In genomic region chr3:105845488-105845887, GRCh38 we compare ENCODE assay signal across 15 cellular contexts. TPM values are rescaled to one million over a fixed set of nuclear protein-coding genes. Genes with fewer than 3 reads are reported as not detected.
DNase-seq lines count a peak whose midpoint lies in the region; ATAC-seq and TF ChIP-seq lines count a peak whose summit lies in the region.
"Had no signal": no experiment of that assay in that cellular context is flagged by ENCODE, and none has a peak within 500 bp of the region (broad histone marks: within the 10 kb centered on the region; RNA-seq: fewer than 3 reads in every experiment).

No MANE protein-coding gene starts in this region.

- H3K4me3 ChIP-seq in mammary epithelial cell (replicated peaks in 1 of 3; ENCODE audit: insufficient read depth in 1 of 3, low read depth in 2 of 3, low read length in 3 of 3) (no peak overlapping the region), trophoblast cell (ENCODE audit: low read depth, low read length) (no peak overlapping the region)
- H3K4me3 ChIP-seq: heart left ventricle, ovary had no signal

- intact Hi-C loops in mammary epithelial cell (cut with micrococcal nuclease), result no loop called here
- intact Hi-C loops in MCF 10A (cut with micrococcal nuclease), result no loop called here

- no TSS peak for BruUV-seq in mammary epithelial cell (replicated peaks; lab: Mats Ljungman, UMichigan)
- no TSS peak for BruUV-seq in MCF 10A (replicated peaks; lab: Mats Ljungman, UMichigan)

- no peak overlapping the region for H3K23ac ChIP-seq in trophoblast cell (ENCODE audit: low read length)

- TF ChIP-seq CTCF in mammary epithelial cell (conservative IDR thresholded peaks at IDR 0.05 in 1 of 2, IDR thresholded peaks at IDR 0.05 in 1 of 2; ENCODE audit: extremely low read depth in 1 of 2, insufficient read depth in 1 of 2, low read depth in 1 of 2, low read length in 2 of 2) (no peak), MCF 10A (IDR thresholded peaks at IDR 0.05; ENCODE audit: unreplicated experiment) (no peak), progenitor cell of endocrine pancreas (IDR thresholded peaks at IDR 0.05; ENCODE audit: unreplicated experiment) (no peak)

- ATAC-seq in central memory CD8-positive, alpha-beta T cell (replicated peaks; ENCODE audit: extremely low read depth, poor library complexity, severe bottlenecking), result no peak
- ATAC-seq in HG02798 (IDR thresholded peaks at IDR 0.05; ENCODE audit: poor library complexity, unreplicated experiment), result no peak
- ATAC-seq: heart left ventricle had no signal

- H4K20me1 ChIP-seq in mammary epithelial cell (ENCODE audit: insufficient read depth, low read length), result no peaks in the 10 kb centered on the region

- peak overlapping the region; percentile 7 for H3K27ac ChIP-seq in mammary epithelial cell (ENCODE audit: insufficient read depth, low read depth, low read length)
- H3K27ac ChIP-seq in trophoblast cell (ENCODE audit: low read depth, low read length), result no peak overlapping the region
- H3K27ac ChIP-seq: ovary had no signal

- DNase-seq in mammary epithelial cell, result peak; percentile 37
- no peak for DNase-seq in MCF 10A (ENCODE audit: unreplicated experiment)
- DNase-seq in NCI-H1930 (lab: John Stamatoyannopoulos, UW), result peak; percentile 17 to 32
- no peak for DNase-seq in central memory CD8-positive, alpha-beta T cell (ENCODE audit: low spot score in 2 of 2)
- no peak for DNase-seq in progenitor cell of endocrine pancreas (ENCODE audit: low spot score, unreplicated experiment)
- DNase-seq in AG08396 (ENCODE audit: low spot score), result no peak
- no peak for DNase-seq in trophoblast cell
- DNase-seq: HCEC 1CT; heart left ventricle; NK-92 treated with Interleukin-12 subunit alpha and Interleukin-12 subunit beta, amount 100 ng/mL, for 24 hours; ovary; stimulated activated CD4-positive, alpha-beta T cell treated with anti-CD3 and anti-CD28 coated beads, Interleukin-4, amount 100 ng/mL, for 24 hours; stimulated activated CD8-positive, alpha-beta memory T cell treated with anti-CD3 and anti-CD28 coated beads, Interleukin-4, amount 100 ng/mL, for 48 hours; T-helper 1 cell had no signal

- H4K91ac ChIP-seq in trophoblast cell (ENCODE audit: low read depth, low read length), result no peak overlapping the region

- H3K9me3 Mint-ChIP-seq in MCF 10A (ENCODE audit: unreplicated experiment) (no peaks in the 10 kb centered on the region), progenitor cell of endocrine pancreas (ENCODE audit: low read depth) (no peaks in the 10 kb centered on the region)
- no peaks in the 10 kb centered on the region for H3K9me3 Mint-ChIP-seq in central memory CD8-positive, alpha-beta T cell

- H4K8ac ChIP-seq in trophoblast cell (ENCODE audit: low read depth, low read length), result no peak overlapping the region

- H4K12ac ChIP-seq in trophoblast cell (ENCODE audit: low read depth, low read length), result no peak overlapping the region

- dilution Hi-C loops in mammary epithelial cell (cut with HindIII; ENCODE audit: low sequenced_read_pairs), result no loop called here

- no peak overlapping the region for H2BK12ac ChIP-seq in trophoblast cell (ENCODE audit: low read length)

- no peak overlapping the region for H3K18ac ChIP-seq in trophoblast cell (ENCODE audit: low read length)

- H2AFZ ChIP-seq in mammary epithelial cell (ENCODE audit: low read depth, low read length), result no peak overlapping the region
- no peak overlapping the region for H2AFZ ChIP-seq in trophoblast cell (ENCODE audit: insufficient read depth, low read length, poor library complexity)

- H3K9ac ChIP-seq in mammary epithelial cell (ENCODE audit: insufficient read depth, low read length) (no peak overlapping the region), trophoblast cell (ENCODE audit: low read length) (no peak overlapping the region)

- H3K79me1 ChIP-seq in trophoblast cell (ENCODE audit: low read length), result no peaks in the 10 kb centered on the region

- H3K79me2 ChIP-seq in mammary epithelial cell (ENCODE audit: insufficient read depth, low read length), result peaks cover 6% of the 10 kb centered on the region
- no peaks in the 10 kb centered on the region for H3K79me2 ChIP-seq in trophoblast cell (ENCODE audit: control insufficient read depth, insufficient read depth, low read length, poor library complexity)

- H3K36me3 ChIP-seq in mammary epithelial cell (ENCODE audit: insufficient read depth, low read length), result no peaks in the 10 kb centered on the region
- no peaks in the 10 kb centered on the region for H3K36me3 ChIP-seq in trophoblast cell (ENCODE audit: control insufficient read depth in 1 of 2, insufficient read depth in 2 of 2, low read length in 2 of 2)
- H3K36me3 ChIP-seq: ovary had no signal

- no peaks in the 10 kb centered on the region for H3K9me3 ChIP-seq in mammary epithelial cell (replicated peaks; ENCODE audit: insufficient read depth, low read length)
- no peaks in the 10 kb centered on the region for H3K9me3 ChIP-seq in trophoblast cell (ENCODE audit: insufficient read depth, low read depth, low read length)
- H3K9me3 ChIP-seq: heart left ventricle, ovary had no signal

- no peaks in the 10 kb centered on the region for H3K4me1 Mint-ChIP-seq in MCF 10A (ENCODE audit: insufficient read depth, unreplicated experiment)
- peaks cover 47% of the 10 kb centered on the region for H3K4me1 Mint-ChIP-seq in central memory CD8-positive, alpha-beta T cell
- H3K4me1 Mint-ChIP-seq in progenitor cell of endocrine pancreas (ENCODE audit: low read depth), result peaks cover 27% of the 10 kb centered on the region

- in situ Hi-C loops in mammary epithelial cell (cut with MboI; ENCODE audit: low sequenced_read_pairs in 2 of 2), result no loop called here

- peaks cover 10% of the 10 kb centered on the region for H3K4me1 ChIP-seq in mammary epithelial cell (ENCODE audit: insufficient read depth, low read length)
- H3K4me1 ChIP-seq in trophoblast cell (ENCODE audit: control insufficient read depth in 1 of 2, insufficient read depth in 2 of 2, low read length in 2 of 2), result no peaks in the 10 kb centered on the region

- POLR2A ChIA-PET in MCF 10A (lab: Yijun Ruan, JAX), result interaction anchor here (0.9 to 1.1 kb wide), 4 partner anchors 9 to 557 kb away, joined by 3 to 6 read pairs (median 4); no protein-coding TSS in a partner anchor

- H2BK5ac ChIP-seq in trophoblast cell (ENCODE audit: low read depth, low read length, poor library complexity), result no peak overlapping the region

- peak overlapping the region; percentile 63 for H3K4me2 ChIP-seq in mammary epithelial cell (ENCODE audit: insufficient read depth, low read depth, low read length)
- H3K4me2 ChIP-seq in trophoblast cell (ENCODE audit: low read length), result no peak overlapping the region

- H3K27ac Mint-ChIP-seq in MCF 10A (ENCODE audit: low read depth, unreplicated experiment) (no peak overlapping the region), progenitor cell of endocrine pancreas (peak overlapping the region; percentile 95)
- H3K27ac Mint-ChIP-seq in central memory CD8-positive, alpha-beta T cell (ENCODE audit: low read depth), result peak overlapping the region; percentile 76

- CTCF ChIA-PET in mammary epithelial cell (lab: Charles Lee; ENCODE audit: low non-redundant PET), result no interaction called here
- CTCF ChIA-PET in MCF 10A (lab: Yijun Ruan, JAX), result no interaction called here

- H3K27me3 Mint-ChIP-seq in MCF 10A (ENCODE audit: insufficient read depth, unreplicated experiment), result no peaks in the 10 kb centered on the region
- no peaks in the 10 kb centered on the region for H3K27me3 Mint-ChIP-seq in central memory CD8-positive, alpha-beta T cell
- H3K27me3 Mint-ChIP-seq in progenitor cell of endocrine pancreas, result no peaks in the 10 kb centered on the region

- 0% methylated on average over 1 of the region's 1 CpG for WGBS in mammary epithelial cell (ENCODE audit: low coverage, missing lambda C conversion rate)
- no CpG with 5 or more reads among the region's 1 CpG for WGBS in trophoblast cell (ENCODE audit: extremely low coverage, insufficient coverage, insufficient read length)

- no peak overlapping the region for H3K14ac ChIP-seq in trophoblast cell (ENCODE audit: low read length)

- H3K4ac ChIP-seq in trophoblast cell (ENCODE audit: low read depth, low read length), result no peak overlapping the region

- no peak overlapping the region for H2BK120ac ChIP-seq in trophoblast cell (ENCODE audit: insufficient read depth, low read length, poor library complexity)

- H3K36me3 Mint-ChIP-seq in MCF 10A (ENCODE audit: insufficient read depth, unreplicated experiment) (no peaks in the 10 kb centered on the region), progenitor cell of endocrine pancreas (ENCODE audit: insufficient read depth) (peaks cover 11% of the 10 kb centered on the region)
- peaks cover 25% of the 10 kb centered on the region for H3K36me3 Mint-ChIP-seq in central memory CD8-positive, alpha-beta T cell (ENCODE audit: insufficient read depth)

- H3K4me3 Mint-ChIP-seq in MCF 10A (ENCODE audit: unreplicated experiment), result no peak overlapping the region
- no peak overlapping the region for H3K4me3 Mint-ChIP-seq in central memory CD8-positive, alpha-beta T cell
- no peak overlapping the region for H3K4me3 Mint-ChIP-seq in progenitor cell of endocrine pancreas (ENCODE audit: low read depth)

- H2AK5ac ChIP-seq in trophoblast cell (ENCODE audit: low read length), result no peak overlapping the region

- H3K27me3 ChIP-seq in mammary epithelial cell (ENCODE audit: insufficient read depth, low read length) (no peaks in the 10 kb centered on the region), trophoblast cell (ENCODE audit: insufficient read depth, low read length) (no peaks in the 10 kb centered on the region)
- H3K27me3 ChIP-seq: heart left ventricle, ovary had no signal

RNA-seq across cellular contexts. Expression of gene CBLB, which starts 23.3 kb away (rescaled TPM):
- 10 to 100 TPM; 39.3 to 59.4 TPM for total RNA-seq in mammary epithelial cell
- 9.5 TPM for polyA plus RNA-seq in mammary epithelial cell
- 46.8 TPM for polyA minus RNA-seq in mammary epithelial cell
- 19.7 and 43.4 TPM in 2 replicates for total RNA-seq in MCF 10A (2022)
- total RNA-seq in progenitor cell of endocrine pancreas, result 64.1 and 69.8 TPM in 2 replicates
- 244 and 249 TPM in 2 replicates for polyA plus RNA-seq in trophoblast cell (2013)

Comparison
In these comparisons a context has a peak if more than half of its experiments do, and no peak if none do; other contexts are left out.
1. DNase-seq: peak in mammary epithelial cell (single experiment) and NCI-H1930 (2 of 2); none in MCF 10A (single experiment), central memory CD8-positive, alpha-beta T cell (0 of 2), progenitor cell of endocrine pancreas (single experiment), AG08396 (single experiment) and trophoblast cell (0 of 2).